8 cellular contexts compared by ENCODE assay signal in genomic region chr1:155255243-155256100, GRCh38. TPM values are rescaled to one million over a fixed set of nuclear protein-coding genes. Genes with fewer than 3 reads are reported as not detected.
DNase-seq lines count a peak whose midpoint lies in the region; ATAC-seq and TF ChIP-seq lines count a peak whose summit lies in the region.

A gene with protein sequence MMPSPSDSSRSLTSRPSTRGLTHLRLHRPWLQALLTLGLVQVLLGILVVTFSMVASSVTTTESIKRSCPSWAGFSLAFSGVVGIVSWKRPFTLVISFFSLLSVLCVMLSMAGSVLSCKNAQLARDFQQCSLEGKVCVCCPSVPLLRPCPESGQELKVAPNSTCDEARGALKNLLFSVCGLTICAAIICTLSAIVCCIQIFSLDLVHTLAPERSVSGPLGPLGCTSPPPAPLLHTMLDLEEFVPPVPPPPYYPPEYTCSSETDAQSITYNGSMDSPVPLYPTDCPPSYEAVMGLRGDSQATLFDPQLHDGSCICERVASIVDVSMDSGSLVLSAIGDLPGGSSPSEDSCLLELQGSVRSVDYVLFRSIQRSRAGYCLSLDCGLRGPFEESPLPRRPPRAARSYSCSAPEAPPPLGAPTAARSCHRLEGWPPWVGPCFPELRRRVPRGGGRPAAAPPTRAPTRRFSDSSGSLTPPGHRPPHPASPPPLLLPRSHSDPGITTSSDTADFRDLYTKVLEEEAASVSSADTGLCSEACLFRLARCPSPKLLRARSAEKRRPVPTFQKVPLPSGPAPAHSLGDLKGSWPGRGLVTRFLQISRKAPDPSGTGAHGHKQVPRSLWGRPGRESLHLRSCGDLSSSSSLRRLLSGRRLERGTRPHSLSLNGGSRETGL (minus strand): TSS chr1:155255483. CDS start chr1:155254877, 606 bp downstream.

- peak; percentile 63 for ATAC-seq in GM18868 (IDR thresholded peaks at IDR 0.05; ENCODE audit: unreplicated experiment)
- ATAC-seq in activated T-cell treated with anti-CD3 and anti-CD28 coated beads, Interleukin-2, amount 50 U/mL, for 4 hours: peak; percentile 78 to 81

- CTCF ChIA-PET in PC-9 (lab: Charles Lee): interaction anchor here (0.6 to 0.7 kb wide), 2 partner anchors 62 to 929 kb away, joined by 3 to 5 read pairs; no protein-coding TSS in a partner anchor

- no TSS peak for BruUV-seq in PC-9 (replicated peaks; lab: Mats Ljungman, UMichigan)

- TF ChIP-seq CTCF in PC-9 (conservative IDR thresholded peaks at IDR 0.05): no peak

- POLR2A ChIA-PET in PC-9 (lab: Charles Lee; ENCODE audit: unreplicated experiment): interaction anchor here (0.6 kb wide), 1 partner anchor 613 kb away, joined by 6 read pairs; no protein-coding TSS in a partner anchor

- peak within 1 kb of the TSS; percentile 97 for H3K4me2 ChIP-seq in PC-9

- peaks cover 32% of the 10 kb centered on the region for H3K4me1 Mint-ChIP-seq in activated T-cell treated with anti-CD3 and anti-CD28 coated beads, Interleukin-2, amount 50 U/mL, for 4 hours (ENCODE audit: low read depth)

- H3K4me3 ChIP-seq in ACC112 (ENCODE audit: low read depth, low read length) (peak within 1 kb of the TSS; percentile 95), PC-9 (peak within 1 kb of the TSS; percentile 81)

- H3K9me3 ChIP-seq in PC-9 (ENCODE audit: insufficient read depth, low read depth): no peaks in the 10 kb centered on the region

- H3K79me2 ChIP-seq in ACC112 (ENCODE audit: control insufficient read depth, insufficient read depth, low read length, unreplicated experiment) (peaks cover 22% of the 10 kb centered on the region), PC-9 (ENCODE audit: low read depth) (peaks cover 19% of the 10 kb centered on the region)

- no peaks in the 10 kb centered on the region for H3K27me3 Mint-ChIP-seq in activated T-cell treated with anti-CD3 and anti-CD28 coated beads, Interleukin-2, amount 50 U/mL, for 4 hours (ENCODE audit: low read depth)

- H3K27ac ChIP-seq in ACC112 (ENCODE audit: low read depth, low read length) (peak within 1 kb of the TSS; percentile 65), PC-9 (no peak within 1 kb of the TSS)

- H3K9me3 Mint-ChIP-seq in activated T-cell treated with anti-CD3 and anti-CD28 coated beads, Interleukin-2, amount 50 U/mL, for 4 hours: no peaks in the 10 kb centered on the region

- intact Hi-C loops in PC-9 (cut with micrococcal nuclease; ENCODE audit: unreplicated experiment): loop anchor here (10.0 kb wide), 1 partner anchor 249 kb away; no protein-coding TSS in a partner anchor

- H4K20me1 ChIP-seq in PC-9 (ENCODE audit: insufficient read depth): no peaks in the 10 kb centered on the region

- DNase-seq in HuH-7.5 (ENCODE audit: low spot score): peak; percentile 97
- peak; percentile 52 to 76 for DNase-seq in PC-9
- DNase-seq in activated T-cell treated with anti-CD3 and anti-CD28 coated beads, Interleukin-2, amount 50 U/mL, for 4 hours: peak; percentile 68
- peak; percentile 78 to 81 for DNase-seq in erythroblast (lab: John Stamatoyannopoulos, UW)
- DNase-seq in mucosa of gallbladder (ENCODE audit: low spot score): peak; percentile 87
- peak; percentile 51 to 67 for DNase-seq in stimulated activated CD8-positive, alpha-beta memory T cell treated with anti-CD3 and anti-CD28 coated beads, Interleukin-7, amount 100 ng/mL, for 4 hours (ENCODE audit: low read depth in 2 of 2)

- peak; percentile 40 for TF ChIP-seq POLR2A in erythroblast (IDR thresholded peaks at IDR 0.05; ENCODE audit: low read length)

- peaks cover 24% of the 10 kb centered on the region for H3K4me1 ChIP-seq in ACC112 (ENCODE audit: control insufficient read depth, insufficient read depth, low read length, unreplicated experiment)
- H3K4me1 ChIP-seq in PC-9 (replicated peaks; ENCODE audit: insufficient read depth): peaks cover 16% of the 10 kb centered on the region

- no peaks in the 10 kb centered on the region for H3K9me2 ChIP-seq in PC-9 (ENCODE audit: insufficient read depth)

- peak within 1 kb of the TSS; percentile 84 for H2AFZ ChIP-seq in ACC112 (ENCODE audit: low read length, unreplicated experiment)
- H2AFZ ChIP-seq in PC-9: peak within 1 kb of the TSS; percentile 91

- H3K36me3 ChIP-seq in ACC112 (ENCODE audit: insufficient read depth, low read length) (peaks cover 4% of the 10 kb centered on the region), PC-9 (ENCODE audit: low read depth) (peaks cover 5% of the 10 kb centered on the region; the same call in 1 of the 2 replicates)

- H3K27me3 ChIP-seq in ACC112 (ENCODE audit: insufficient read depth, low read length): no peaks in the 10 kb centered on the region
- no peaks in the 10 kb centered on the region for H3K27me3 ChIP-seq in PC-9 (ENCODE audit: insufficient read depth, low read depth)

- H3K36me3 Mint-ChIP-seq in activated T-cell treated with anti-CD3 and anti-CD28 coated beads, Interleukin-2, amount 50 U/mL, for 4 hours (ENCODE audit: insufficient read depth): peaks cover 22% of the 10 kb centered on the region

- peaks cover 23% of the 10 kb centered on the region; the same call in 1 of the 2 replicates for H3F3A ChIP-seq in PC-9 (ENCODE audit: insufficient read depth, low read depth)

- H3K4me3 Mint-ChIP-seq in activated T-cell treated with anti-CD3 and anti-CD28 coated beads, Interleukin-2, amount 50 U/mL, for 4 hours: peak within 1 kb of the TSS; percentile 84

RNA-seq across cellular contexts. Expression of the gene that starts here (rescaled TPM):
- total RNA-seq in PC-9 (2021): 56.9 and 60.8 TPM in 2 replicates
- total RNA-seq in activated T-cell treated with anti-CD3 and anti-CD28 coated beads, Interleukin-2, amount 50 U/mL, for 4 hours: 10 to 100 TPM; 31.7 to 41.3 (median 39.8) TPM
- total RNA-seq in mucosa of gallbladder: 49.0 TPM
